ENCODE assay signal across 8 cellular contexts in genomic region chr2:96063074-96063899, GRCh38. TPM values are rescaled to one million over a fixed set of nuclear protein-coding genes. Genes with fewer than 3 reads are reported as not detected.
DNase-seq lines count a peak whose midpoint lies in the region; ATAC-seq, FAIRE-seq and TF ChIP-seq lines count a peak whose summit lies in the region.
"Not testable (repeated sequence)": the region's sequence is repeated elsewhere in the genome, so short reads cannot be mapped to it uniquely, and the experiment has no call there.

No MANE protein-coding gene starts in this region.

- not testable (repeated sequence) for H2BK15ac ChIP-seq in mesendoderm (replicated peaks; ENCODE audit: low read depth)

- not testable (repeated sequence) for H3K79me1 ChIP-seq in mesendoderm (ENCODE audit: low read length)

- peak overlapping the region; percentile 74 for H3K27ac Mint-ChIP-seq in activated CD8-positive, alpha-beta T cell treated with anti-CD3 and anti-CD28 coated beads, Interleukin-2, amount 10 ng/mL, durations not matched to agents 7 days and 5 days

- H3K9me3 Mint-ChIP-seq in activated CD8-positive, alpha-beta T cell treated with anti-CD3 and anti-CD28 coated beads, Interleukin-2, amount 10 ng/mL, durations not matched to agents 7 days and 5 days (ENCODE audit: insufficient read depth) = not testable (repeated sequence)

- H3K56ac ChIP-seq in mesendoderm (ENCODE audit: low read length) = not testable (repeated sequence)

- not testable (repeated sequence) for H3K18ac ChIP-seq in mesendoderm (ENCODE audit: low read length)

- not testable (repeated sequence) for H3K36me3 ChIP-seq in mesendoderm (ENCODE audit: control insufficient read depth, insufficient read depth, low read length); spleen

- not testable (repeated sequence) for H2BK5ac ChIP-seq in mesendoderm (ENCODE audit: low read length)

- H3K36me3 Mint-ChIP-seq in activated CD8-positive, alpha-beta T cell treated with anti-CD3 and anti-CD28 coated beads, Interleukin-2, amount 10 ng/mL, durations not matched to agents 7 days and 5 days (ENCODE audit: low read depth) = not testable (repeated sequence)

- not testable (repeated sequence) for H3K9ac ChIP-seq in mesendoderm (ENCODE audit: low read length)

- not testable (repeated sequence) for H3K27me3 Mint-ChIP-seq in activated CD8-positive, alpha-beta T cell treated with anti-CD3 and anti-CD28 coated beads, Interleukin-2, amount 10 ng/mL, durations not matched to agents 7 days and 5 days (ENCODE audit: low read depth)

- not testable (repeated sequence) for H2BK120ac ChIP-seq in mesendoderm (ENCODE audit: low read depth, low read length)

- H3K4me1 Mint-ChIP-seq in activated CD8-positive, alpha-beta T cell treated with anti-CD3 and anti-CD28 coated beads, Interleukin-2, amount 10 ng/mL, durations not matched to agents 7 days and 5 days (ENCODE audit: low read depth) = not testable (repeated sequence)

- intact Hi-C loops in Right ventricle myocardium superior (cut with DNase I); spleen (cut with DNase I; ENCODE audit: low total_unique reads): not testable (repeated sequence)

- H3K27ac ChIP-seq in A549 (peak overlapping the region; percentile 5 to 61; a peak in 4 of 6 replicates), spleen (peak overlapping the region in 3 of 8 donors; percentile 13 to 58 (median 33))
- not testable (repeated sequence) for H3K27ac ChIP-seq in mesendoderm (ENCODE audit: low read depth, low read length)

- 43% methylated on average over 10 of the region's 12 CpGs for WGBS in A549 (ENCODE audit: missing lambda C conversion rate)
- no CpG with 5 or more reads among the region's 12 CpGs for WGBS in mesendoderm (ENCODE audit: extremely low coverage, insufficient coverage, low lambda C conversion rate)
- WGBS in spleen, 5 donors = 54 to 73% (median 63%) methylated on average over 8 to 11 of the region's 12 CpGs

- not testable (repeated sequence) for H2AK5ac ChIP-seq in mesendoderm (ENCODE audit: low read length)

- not testable (repeated sequence) for TF ChIP-seq EP300 in A549 (IDR thresholded peaks at IDR 0.05)

- not testable (repeated sequence) for H4K5ac ChIP-seq in mesendoderm (ENCODE audit: low read length)

- not testable (repeated sequence) for H3K27me3 ChIP-seq in mesendoderm (ENCODE audit: insufficient read depth, low read length, poor library complexity); spleen (replicated peaks in 1 of 7)

- not testable (repeated sequence) for H3K79me2 ChIP-seq in mesendoderm (ENCODE audit: control insufficient read depth, insufficient read depth, low read length)

- peaks cover 22% of the 10 kb centered on the region for H3K4me1 ChIP-seq in A549
- H3K4me1 ChIP-seq in mesendoderm (ENCODE audit: control insufficient read depth, low read depth, low read length); spleen: not testable (repeated sequence)

- DNase-seq in A549 (ENCODE audit: low read depth in 1 of 2, low spot score in 1 of 2) (peak; percentile 3 to 70), NB4 (ENCODE audit: low read depth) (peak; percentile 71), cerebellar cortex (ENCODE audit: low spot score) (peak; percentile 25), Right ventricle myocardium superior (peak; percentile 62), mesendoderm (peak; percentile 59)
- peak; percentile 63 for DNase-seq in activated CD8-positive, alpha-beta T cell treated with anti-CD3 and anti-CD28 coated beads, Interleukin-2, amount 10 ng/mL, durations not matched to agents 7 days and 5 days
- not testable (repeated sequence) for DNase-seq in spleen

- not testable (repeated sequence) for H4K8ac ChIP-seq in mesendoderm (ENCODE audit: low read depth, low read length)

- POLR2A ChIA-PET in A549 (lab: Yijun Ruan, JAX) = interaction anchor here (0.9 kb wide), 1 partner anchor 1583 kb away, joined by 5 read pairs; the partner anchor contains the start of gene COX5B
- POLR2A ChIA-PET in activated CD8-positive, alpha-beta T cell treated with anti-CD3 and anti-CD28 coated beads, Interleukin-2, amount 10 ng/mL, durations not matched to agents 7 days and 5 days (lab: Charles Lee) = interaction anchor here (0.6 kb wide), 1 partner anchor 1583 kb away, joined by 3 read pairs; the partner anchor contains the start of gene COX5B

- ATAC-seq in A549 (peak; percentile 78 to 85), Right ventricle myocardium superior (ENCODE audit: poor library complexity) (peak; percentile 78)
- ATAC-seq in activated CD8-positive, alpha-beta T cell treated with anti-CD3 and anti-CD28 coated beads, Interleukin-2, amount 10 ng/mL, durations not matched to agents 7 days and 5 days = peak; percentile 91

- not testable (repeated sequence) for TF ChIP-seq POLR2A in A549 (IDR thresholded peaks at IDR 0.05; ENCODE audit: low read length); NB4 (IDR thresholded peaks at IDR 0.05; ENCODE audit: extremely low read depth, insufficient read length); spleen (IDR thresholded peaks at IDR 0.05)

- H3K4ac ChIP-seq in mesendoderm (ENCODE audit: low read depth, low read length) = not testable (repeated sequence)

- peak; percentile 67 to 76 for TF ChIP-seq RAD21 in A549 (conservative IDR thresholded peaks at IDR 0.05 in 1 of 2, IDR thresholded peaks at IDR 0.05 in 1 of 2)

- FAIRE-seq in A549 (lab: Jason Lieb, UNC) = not testable (repeated sequence)

- not testable (repeated sequence) for H3K9me3 ChIP-seq in A549, spleen

- TF ChIP-seq CTCF in A549 (IDR thresholded peaks at IDR 0.05) = peak; percentile 56
- peak; percentile 14 for TF ChIP-seq CTCF in GM12873 (IDR thresholded peaks at IDR 0.05; ENCODE audit: insufficient read depth, low read depth, low read length, missing control alignments)
- TF ChIP-seq CTCF in NB4 (IDR thresholded peaks at IDR 0.05; ENCODE audit: low read depth, low read length) = not testable (repeated sequence)
- TF ChIP-seq CTCF in spleen (IDR thresholded peaks at IDR 0.05 in 8 of 11, conservative IDR thresholded peaks at IDR 0.05 in 3 of 11) = peak in 10 of 11 experiments; percentile 9 to 61 (median 40)

- not testable (repeated sequence) for H3K4me3 Mint-ChIP-seq in activated CD8-positive, alpha-beta T cell treated with anti-CD3 and anti-CD28 coated beads, Interleukin-2, amount 10 ng/mL, durations not matched to agents 7 days and 5 days

- not testable (repeated sequence) for H3K23ac ChIP-seq in mesendoderm (ENCODE audit: low read length)

- not testable (repeated sequence) for H3K4me3 ChIP-seq in A549; NB4 (ENCODE audit: low read depth, low read length); mesendoderm (ENCODE audit: low read length); spleen

- CTCF ChIA-PET in A549 (lab: Yijun Ruan, JAX) = interaction anchor here (1.0 to 1.2 kb wide), 2 partner anchors 41 to 55 kb away, joined by 3 to 6 read pairs; no protein-coding TSS in a partner anchor
- CTCF ChIA-PET in activated CD8-positive, alpha-beta T cell treated with anti-CD3 and anti-CD28 coated beads, Interleukin-2, amount 10 ng/mL, durations not matched to agents 7 days and 5 days (lab: Charles Lee) = interaction anchor here (0.7 to 0.9 kb wide), 2 partner anchors 54 to 1635 kb away, joined by 3 read pairs; no protein-coding TSS in a partner anchor

- peak overlapping the region; percentile 69 for H3K4me2 ChIP-seq in A549
- not testable (repeated sequence) for H3K4me2 ChIP-seq in mesendoderm (ENCODE audit: low read length)

TF ChIP-seq in A549, 52 proteins besides CTCF, POLR2A, EP300 and RAD21:
- TF ChIP-seq SMC3 (IDR thresholded peaks at IDR 0.05) = peak; percentile 68

RNA-seq across cellular contexts. Expression of gene GPAT2, which starts 28.6 kb away (rescaled TPM):
- polyA plus RNA-seq in A549 (2011; rRNA removed) (not detected in 2 replicates), A549 (2017; fragmentation: RNase III; extraction: RNeasy Plus Mini Kit Qiagen cat#74134 plus additional on column Dnase treatment) (not detected in 3 replicates), spleen (1 to 10 TPM; 3.9 to 5.0 (median 4.7) TPM)
- polyA plus RNA-seq in A549 (2012; cell fraction: cytosol; rRNA removed) = not detected in 2 replicates
- polyA plus RNA-seq in A549 (2012; cell fraction: nucleus; rRNA removed) = not detected in 2 replicates
- polyA minus RNA-seq in A549 (2011; rRNA and poly(A)+ RNA removed) = not detected in 2 replicates
- 1 to 10 TPM; 4.3 to 4.5 TPM for total RNA-seq in activated CD8-positive, alpha-beta T cell treated with anti-CD3 and anti-CD28 coated beads, Interleukin-2, amount 10 ng/mL, durations not matched to agents 7 days and 5 days
- total RNA-seq in Right ventricle myocardium superior (6.4 TPM), spleen (10 to 100 TPM in 2 of 7 donors, 1 to 10 TPM in 5; 3.7 to 12.5 (median 8.8) TPM)
- 0.28 TPM for polyA plus RNA-seq in mesendoderm (2013, experiment 1 of 2)
- 0.39 TPM for polyA plus RNA-seq in mesendoderm (2013, experiment 2 of 2)

RNA-seq across cellular contexts. Expression of gene ADRA2B, which starts 53.1 kb away (rescaled TPM):
- 0.03 TPM in 2 replicates for polyA plus RNA-seq in A549 (2011; rRNA removed)
- polyA plus RNA-seq in A549 (2012; cell fraction: cytosol; rRNA removed) = 0.03 and 0.05 TPM in 2 replicates
- 0.13 and 0.14 TPM in 2 replicates for polyA plus RNA-seq in A549 (2012; cell fraction: nucleus; rRNA removed)
- 0.04 to 0.07 TPM (median 0.05 TPM) in 3 replicates for polyA plus RNA-seq in A549 (2017; fragmentation: RNase III; extraction: RNeasy Plus Mini Kit Qiagen cat#74134 plus additional on column Dnase treatment)
- 0.17 TPM in 1 of 2 replicates, not detected in the other for polyA minus RNA-seq in A549 (2011; rRNA and poly(A)+ RNA removed)
- total RNA-seq in activated CD8-positive, alpha-beta T cell treated with anti-CD3 and anti-CD28 coated beads, Interleukin-2, amount 10 ng/mL, durations not matched to agents 7 days and 5 days = under 1 TPM in 1 of 2 experiments, not detected in 1; 0.08 TPM
- total RNA-seq in Right ventricle myocardium superior = 6.4 TPM
- 0.51 TPM for polyA plus RNA-seq in mesendoderm (2013, experiment 1 of 2)
- polyA plus RNA-seq in mesendoderm (2013, experiment 2 of 2) = 0.59 TPM
- total RNA-seq in spleen = 10 to 100 TPM in 3 of 7 donors, 1 to 10 TPM in 4; 3.1 to 14.2 (median 9.0) TPM
- polyA plus RNA-seq in spleen = 1 to 10 TPM; 1.8 to 4.2 (median 1.8) TPM
